Comparison of ENCODE assay signal across 30 cellular contexts in the genomic region with DNA sequence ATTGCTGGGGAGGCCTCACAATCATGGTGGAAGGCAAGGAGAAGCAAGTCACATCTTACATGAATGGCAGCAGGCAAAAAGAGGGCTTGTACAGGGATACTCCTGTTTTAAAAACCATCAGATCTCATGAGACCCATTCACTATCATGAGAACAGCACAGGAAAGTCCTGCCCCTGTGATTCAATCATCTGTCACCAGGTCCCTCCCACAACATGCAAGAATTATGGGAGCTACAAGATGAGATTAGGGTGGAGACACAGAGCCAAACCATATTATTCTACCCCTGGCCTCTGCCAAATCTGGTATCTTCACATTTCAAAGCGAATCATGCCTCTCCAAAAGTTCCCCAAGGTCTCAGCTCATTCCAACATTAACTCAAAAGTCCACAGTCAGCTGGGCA. TPM values are rescaled to one million over a fixed set of nuclear protein-coding genes. Genes with fewer than 3 reads are reported as not detected.
"Had no signal": no experiment of that assay in that cellular context is flagged by ENCODE, and none has a peak within 500 bp of the region (broad histone marks: within the 10 kb centered on the region; RNA-seq: fewer than 3 reads in every experiment).

No MANE protein-coding gene starts in this region.

- ATAC-seq: activated CD4-positive, alpha-beta T cell treated with anti-CD3 and anti-CD28 coated beads for 36 hours; activated CD8-positive, alpha-beta memory T cell treated with anti-CD3 and anti-CD28 coated beads, Interleukin-2, amount 10 ng/mL, durations not matched to agents 7 days and 5 days; activated CD8-positive, alpha-beta T cell treated with anti-CD3 and anti-CD28 coated beads, Interleukin-2, amount 10 ng/mL, durations not matched to agents 7 days and 5 days; activated naive CD4-positive, alpha-beta T cell treated with anti-CD3 and anti-CD28 coated beads, Interleukin-2, amount 50 U/mL, for 72 hours; activated T-cell treated with anti-CD3 and anti-CD28 coated beads, Interleukin-2, amount 50 U/mL, for 72 hours; effector memory CD8-positive, alpha-beta T cell; gastrocnemius medialis; heart left ventricle; T-helper 17 cell had no signal

- H3K4me3 ChIP-seq: ascending aorta, breast epithelium, esophagus squamous epithelium, gastrocnemius medialis, heart left ventricle had no signal

- DNase-seq: activated CD4-positive, alpha-beta memory T cell treated with anti-CD3 and anti-CD28 coated beads for 36 hours; activated CD4-positive, alpha-beta T cell treated with anti-CD3 and anti-CD28 coated beads for 36 hours; activated CD4-positive, alpha-beta T cell treated with anti-CD3 and anti-CD28 coated beads, Interleukin-2, amount 10 ng/mL, durations not matched to agents 24 days and 14 days; activated CD4-positive, CD25-positive, alpha-beta regulatory T cell; activated CD4-positive, CD25-positive, alpha-beta regulatory T cell treated with anti-CD3 and anti-CD28 coated beads, Interleukin-2, amount 50 U/mL, for 72 hours; activated CD8-positive, alpha-beta memory T cell treated with anti-CD3 and anti-CD28 coated beads, Interleukin-2, amount 10 ng/mL, durations not matched to agents 7 days and 5 days; activated CD8-positive, alpha-beta memory T cell treated with anti-CD3 and anti-CD28 coated beads, Interleukin-2, amount 50 U/mL, for 4 hours; activated CD8-positive, alpha-beta T cell treated with anti-CD3 and anti-CD28 coated beads, Interleukin-2, amount 10 ng/mL, durations not matched to agents 7 days and 5 days; activated gamma-delta T cell; activated naive CD4-positive, alpha-beta T cell; activated naive CD4-positive, alpha-beta T cell treated with anti-CD3 and anti-CD28 coated beads, Interleukin-2, amount 10 ng/mL, durations not matched to agents 7 days and 5 days; activated naive CD8-positive, alpha-beta T cell treated with anti-CD3 and anti-CD28 coated beads, Interleukin-2, amount 10 ng/mL, durations not matched to agents 7 days and 5 days; activated T-cell treated with anti-CD3 and anti-CD28 coated beads, Interleukin-2, amount 50 U/mL, for 24 hours; activated T-cell treated with anti-CD3 and anti-CD28 coated beads, Interleukin-2, amount 50 U/mL, for 72 hours; cortex of kidney; dermis blood vessel endothelial cell; effector CD4-positive, alpha-beta T cell; effector memory CD8-positive, alpha-beta T cell; esophagus squamous epithelium; gastrocnemius medialis; glutamatergic neuron; heart left ventricle; T-helper 1 cell; T-helper 17 cell; T1000 had no signal

RNA-seq across cellular contexts. Expression of a gene that starts 58.9 kb away (rescaled TPM):
- total RNA-seq: activated CD4-positive, alpha-beta memory T cell treated with anti-CD3 and anti-CD28 coated beads for 36 hours; ascending aorta; cardiac septum; chondrocyte; dermis blood vessel endothelial cell; esophagus squamous epithelium; gastrocnemius medialis had no signal
